In genomic region chr7:25862254-25862992, GRCh38 we compare ENCODE assay signal across 8 cellular contexts.
DNase-seq lines count a peak whose midpoint lies in the region; TF ChIP-seq lines count a peak whose summit lies in the region.

No MANE protein-coding gene starts in this region.

- H3K36me3 Mint-ChIP-seq in osteocyte (ENCODE audit: unreplicated experiment), result peaks cover 2% of the 10 kb centered on the region

- H3K4me1 ChIP-seq in KMS-11 (ENCODE audit: low read depth, poor library complexity, severe bottlenecking), result peaks cover 25% of the 10 kb centered on the region

- H3K27me3 Mint-ChIP-seq in osteocyte (ENCODE audit: unreplicated experiment), result peaks cover 36% of the 10 kb centered on the region

- H3K4me3 ChIP-seq in KMS-11 (IDR thresholded peaks at IDR 0.05; ENCODE audit: insufficient read depth, low read depth, low read length) (no peak overlapping the region), fibroblast of mammary gland (ENCODE audit: control insufficient read depth, low read depth, low read length) (peak overlapping the region; percentile 52)

- no peak overlapping the region for H3K9ac ChIP-seq in KMS-11

- peak; percentile 100 for DNase-seq in ELF-1 (ENCODE audit: low read depth, low spot score)
- peak; percentile 100 for DNase-seq in H4 (ENCODE audit: low spot score)
- DNase-seq in activated T-cell treated with anti-CD3 and anti-CD28 coated beads, Interleukin-2, amount 50 U/mL, for 1 hour, result peak; percentile 67
- peak; percentile 100 for DNase-seq in fibroblast of mammary gland (ENCODE audit: low read depth)
- peak; percentile 100 for DNase-seq in osteocyte (ENCODE audit: extremely low spot score, unreplicated experiment)
- DNase-seq in ureter (ENCODE audit: low spot score), result peak; percentile 96

- H3K9me3 Mint-ChIP-seq in osteocyte (ENCODE audit: unreplicated experiment), result peaks cover 4% of the 10 kb centered on the region

- peak overlapping the region; percentile 66 for H3K4me2 ChIP-seq in KMS-11

- peaks cover 84% of the 10 kb centered on the region for H3K27me3 ChIP-seq in KMS-11 (ENCODE audit: insufficient read depth, low read depth)

- H3K27ac ChIP-seq in KMS-11, result no peak overlapping the region

- H2AFZ ChIP-seq in KMS-11 (ENCODE audit: low read depth), result peak overlapping the region; percentile 47; the same call in 1 of the 2 replicates

- H3K36me3 ChIP-seq in KMS-11 (ENCODE audit: insufficient read depth), result no peaks in the 10 kb centered on the region

- H3K27ac Mint-ChIP-seq in osteocyte (ENCODE audit: unreplicated experiment), result peak overlapping the region; percentile 54

- TF ChIP-seq CTCF in KMS-11 (conservative IDR thresholded peaks at IDR 0.05; ENCODE audit: low read depth, low read length) (no peak), fibroblast of mammary gland (conservative IDR thresholded peaks at IDR 0.05; ENCODE audit: control insufficient read depth, insufficient read depth, low read depth, low read length) (no peak), osteocyte (IDR thresholded peaks at IDR 0.05) (no peak)

- H3K79me2 ChIP-seq in KMS-11 (ENCODE audit: insufficient read depth, low read depth), result no peaks in the 10 kb centered on the region

- H3K4me3 Mint-ChIP-seq in osteocyte (ENCODE audit: unreplicated experiment), result peak overlapping the region; percentile 71

- no peaks in the 10 kb centered on the region for H4K20me1 ChIP-seq in KMS-11 (ENCODE audit: insufficient read depth)

- H3K4me1 Mint-ChIP-seq in osteocyte (ENCODE audit: unreplicated experiment), result peaks cover 23% of the 10 kb centered on the region

TF ChIP-seq in PFSK-1, 5 proteins besides CTCF, POLR2A, EP300 and RAD21:
- TF ChIP-seq FOXP2 (optimal IDR thresholded peaks at IDR 0.05; ENCODE audit: borderline replicate concordance, extremely low read depth, extremely low read length, insufficient read depth) (peak; percentile 53), TAF1 (IDR thresholded peaks at IDR 0.05; ENCODE audit: borderline replicate concordance, insufficient read depth, low read length) (no peak)
